Comparison of ENCODE assay signal across 24 cellular contexts in genomic region chr1:114367810-114368209, GRCh38.
DNase-seq lines count a peak whose midpoint lies in the region; ATAC-seq and TF ChIP-seq lines count a peak whose summit lies in the region.
"Had no signal": no experiment of that assay in that cellular context is flagged by ENCODE, and none has a peak within 500 bp of the region (broad histone marks: within the 10 kb centered on the region; RNA-seq: fewer than 3 reads in every experiment).

No MANE protein-coding gene starts in this region.

- H3K4me1 ChIP-seq in HEK293 (ENCODE audit: control insufficient read depth, insufficient read depth, low read length): no peaks in the 10 kb centered on the region
- no peaks in the 10 kb centered on the region for H3K4me1 ChIP-seq in rectal smooth muscle tissue (ENCODE audit: control insufficient read depth, insufficient read depth, low read length)
- no peaks in the 10 kb centered on the region for H3K4me1 ChIP-seq in BE2C
- H3K4me1 ChIP-seq: BLaER1 had no signal

- no peak for TF ChIP-seq CTCF in HEK293 (tag by site-specific recombination; IDR thresholded peaks at IDR 0.05)
- TF ChIP-seq CTCF in BE2C (IDR thresholded peaks at IDR 0.05; ENCODE audit: low read depth, low read length): no peak

- no peaks in the 10 kb centered on the region for H3K9me3 ChIP-seq in HEK293 (ENCODE audit: control insufficient read depth, insufficient read depth, low read depth, low read length)
- no peaks in the 10 kb centered on the region for H3K9me3 ChIP-seq in BE2C

- H3K36me3 Mint-ChIP-seq in activated CD4-positive, alpha-beta memory T cell treated with anti-CD3 and anti-CD28 coated beads, Interleukin-2, amount 10 ng/mL, durations not matched to agents 7 days and 5 days (ENCODE audit: low read depth): peaks cover 2% of the 10 kb centered on the region
- H3K36me3 Mint-ChIP-seq in activated CD4-positive, alpha-beta memory T cell treated with anti-CD3 and anti-CD28 coated beads for 36 hours: peaks cover 7% of the 10 kb centered on the region
- no peaks in the 10 kb centered on the region for H3K36me3 Mint-ChIP-seq in activated naive CD8-positive, alpha-beta T cell treated with anti-CD3 and anti-CD28 coated beads, Interleukin-2, amount 50 U/mL, for 24 hours (ENCODE audit: low read depth)
- H3K36me3 Mint-ChIP-seq: CD4-positive, CD25-positive, alpha-beta regulatory T cell had no signal

- H3K27ac Mint-ChIP-seq in activated CD4-positive, alpha-beta memory T cell treated with anti-CD3 and anti-CD28 coated beads, Interleukin-2, amount 10 ng/mL, durations not matched to agents 7 days and 5 days: no peak overlapping the region
- H3K27ac Mint-ChIP-seq in activated CD4-positive, alpha-beta memory T cell treated with anti-CD3 and anti-CD28 coated beads for 36 hours: no peak overlapping the region
- H3K27ac Mint-ChIP-seq in activated naive CD8-positive, alpha-beta T cell treated with anti-CD3 and anti-CD28 coated beads, Interleukin-2, amount 50 U/mL, for 24 hours: peak overlapping the region; percentile 26
- H3K27ac Mint-ChIP-seq: CD4-positive, CD25-positive, alpha-beta regulatory T cell had no signal

- H3K27me3 ChIP-seq in rectal smooth muscle tissue (ENCODE audit: control insufficient read depth, insufficient read depth, low read length): no peaks in the 10 kb centered on the region
- H3K27me3 ChIP-seq in BE2C: no peaks in the 10 kb centered on the region
- H3K27me3 ChIP-seq: BLaER1, MG63 had no signal

- intact Hi-C loops in activated CD4-positive, alpha-beta memory T cell treated with anti-CD3 and anti-CD28 coated beads for 36 hours (cut with micrococcal nuclease): no loop called here

- H3K9me3 Mint-ChIP-seq in activated CD4-positive, alpha-beta memory T cell treated with anti-CD3 and anti-CD28 coated beads, Interleukin-2, amount 10 ng/mL, durations not matched to agents 7 days and 5 days: peaks cover 11% of the 10 kb centered on the region
- H3K9me3 Mint-ChIP-seq in activated CD4-positive, alpha-beta memory T cell treated with anti-CD3 and anti-CD28 coated beads for 36 hours: peaks cover 24% of the 10 kb centered on the region
- peaks cover 18% of the 10 kb centered on the region for H3K9me3 Mint-ChIP-seq in activated naive CD8-positive, alpha-beta T cell treated with anti-CD3 and anti-CD28 coated beads, Interleukin-2, amount 50 U/mL, for 24 hours

- no peak overlapping the region for H3K9ac ChIP-seq in rectal smooth muscle tissue (ENCODE audit: low read length)
- H3K9ac ChIP-seq: BLaER1 had no signal

- no peaks in the 10 kb centered on the region for H3K36me3 ChIP-seq in HEK293 (ENCODE audit: control insufficient read depth in 2 of 2, insufficient read depth in 1 of 2, low read length in 2 of 2)
- H3K36me3 ChIP-seq in rectal smooth muscle tissue (ENCODE audit: control insufficient read depth, insufficient read depth, low read length): no peaks in the 10 kb centered on the region
- H3K36me3 ChIP-seq in BE2C: no peaks in the 10 kb centered on the region
- H3K36me3 ChIP-seq: BLaER1, MG63 had no signal

- H3K4me1 Mint-ChIP-seq in activated CD4-positive, alpha-beta memory T cell treated with anti-CD3 and anti-CD28 coated beads, Interleukin-2, amount 10 ng/mL, durations not matched to agents 7 days and 5 days: no peaks in the 10 kb centered on the region
- H3K4me1 Mint-ChIP-seq in activated CD4-positive, alpha-beta memory T cell treated with anti-CD3 and anti-CD28 coated beads for 36 hours (ENCODE audit: low read depth): no peaks in the 10 kb centered on the region
- no peaks in the 10 kb centered on the region for H3K4me1 Mint-ChIP-seq in activated naive CD8-positive, alpha-beta T cell treated with anti-CD3 and anti-CD28 coated beads, Interleukin-2, amount 50 U/mL, for 24 hours
- H3K4me1 Mint-ChIP-seq: CD4-positive, CD25-positive, alpha-beta regulatory T cell had no signal

- POLR2A ChIA-PET in activated CD4-positive, alpha-beta memory T cell treated with anti-CD3 and anti-CD28 coated beads, Interleukin-2, amount 10 ng/mL, durations not matched to agents 7 days and 5 days (lab: Charles Lee): no interaction called here
- POLR2A ChIA-PET in activated CD4-positive, alpha-beta memory T cell treated with anti-CD3 and anti-CD28 coated beads for 36 hours (lab: Charles Lee): no interaction called here
- POLR2A ChIA-PET in HEK293 (lab: Yijun Ruan, JAX): no interaction called here

- H3K4me3 ChIP-seq in HEK293 (ENCODE audit: low read depth, low read length) (no peak overlapping the region), rectal smooth muscle tissue (ENCODE audit: low read length) (no peak overlapping the region), BE2C (ENCODE audit: low read depth, low read length) (no peak overlapping the region)
- H3K4me3 ChIP-seq: BLaER1, MG63 had no signal

- H3K27me3 Mint-ChIP-seq in activated CD4-positive, alpha-beta memory T cell treated with anti-CD3 and anti-CD28 coated beads, Interleukin-2, amount 10 ng/mL, durations not matched to agents 7 days and 5 days: peaks cover 3% of the 10 kb centered on the region
- no peaks in the 10 kb centered on the region for H3K27me3 Mint-ChIP-seq in activated CD4-positive, alpha-beta memory T cell treated with anti-CD3 and anti-CD28 coated beads for 36 hours
- H3K27me3 Mint-ChIP-seq in activated naive CD8-positive, alpha-beta T cell treated with anti-CD3 and anti-CD28 coated beads, Interleukin-2, amount 50 U/mL, for 24 hours: no peaks in the 10 kb centered on the region

- CTCF ChIA-PET in activated CD4-positive, alpha-beta memory T cell treated with anti-CD3 and anti-CD28 coated beads, Interleukin-2, amount 10 ng/mL, durations not matched to agents 7 days and 5 days (lab: Charles Lee): no interaction called here
- CTCF ChIA-PET in activated CD4-positive, alpha-beta memory T cell treated with anti-CD3 and anti-CD28 coated beads for 36 hours (lab: Charles Lee): no interaction called here
- CTCF ChIA-PET in HEK293 (lab: Yijun Ruan, JAX): interaction anchor here (0.7 kb wide), 1 partner anchor 167 kb away, joined by 7 read pairs; no protein-coding TSS in a partner anchor

- H3K4me3 Mint-ChIP-seq in activated CD4-positive, alpha-beta memory T cell treated with anti-CD3 and anti-CD28 coated beads, Interleukin-2, amount 10 ng/mL, durations not matched to agents 7 days and 5 days: peak overlapping the region; percentile 6
- H3K4me3 Mint-ChIP-seq in activated CD4-positive, alpha-beta memory T cell treated with anti-CD3 and anti-CD28 coated beads for 36 hours: no peak overlapping the region
- no peak overlapping the region for H3K4me3 Mint-ChIP-seq in activated naive CD8-positive, alpha-beta T cell treated with anti-CD3 and anti-CD28 coated beads, Interleukin-2, amount 50 U/mL, for 24 hours

- H3K27ac ChIP-seq in HEK293 (ENCODE audit: extremely low read depth, low read depth, low read length): no peak overlapping the region
- peak overlapping the region; percentile 66 for H3K27ac ChIP-seq in rectal smooth muscle tissue (ENCODE audit: low read depth, low read length)
- H3K27ac ChIP-seq: 22Rv1, BLaER1 had no signal

- no peak for DNase-seq in activated CD4-positive, alpha-beta memory T cell treated with anti-CD3 and anti-CD28 coated beads, Interleukin-2, amount 10 ng/mL, durations not matched to agents 7 days and 5 days
- no peak for DNase-seq in activated CD4-positive, alpha-beta memory T cell treated with anti-CD3 and anti-CD28 coated beads for 36 hours
- no peak for DNase-seq in activated naive CD8-positive, alpha-beta T cell treated with anti-CD3 and anti-CD28 coated beads, Interleukin-2, amount 50 U/mL, for 24 hours
- DNase-seq in BE2C (no peak), anterior cingulate cortex (lab: John Stamatoyannopoulos, UW) (no peak)
- DNase-seq: CD4-positive, CD25-positive, alpha-beta regulatory T cell; DMS153; H7; Kasumi-1; MG63; NCI-H1105 treated with DMSO at 0.1 percent for 48 hours; NCI-H146; NCI-H1930; NCI-H446; NCI-H524 treated with DMSO at 0.1 percent for 48 hours; NCI-H774; NK-92 treated with Interleukin-12 subunit alpha and Interleukin-12 subunit beta, amount 100 ng/mL, for 24 hours; PC-3 had no signal

- no peak for ATAC-seq in activated naive CD8-positive, alpha-beta T cell treated with anti-CD3 and anti-CD28 coated beads, Interleukin-2, amount 50 U/mL, for 24 hours
- ATAC-seq in GM18517 (IDR thresholded peaks at IDR 0.05; ENCODE audit: unreplicated experiment): no peak
- ATAC-seq: HepG2, PC-3 had no signal

TF ChIP-seq in HEK293, 187 proteins besides CTCF, POLR2A, EP300 and RAD21:
- TF ChIP-seq ZNF561 (tag by site-specific recombination; IDR thresholded peaks at IDR 0.05; ENCODE audit: borderline replicate concordance) (no peak), YY1 (tag by site-specific recombination; IDR thresholded peaks at IDR 0.05) (no peak), ZNF302 (tag by site-specific recombination; IDR thresholded peaks at IDR 0.05; ENCODE audit: low read depth) (no peak), PRDM1 (tag by site-specific recombination; IDR thresholded peaks at IDR 0.05) (peak; percentile 55), ZFP3 (tag by site-specific recombination; IDR thresholded peaks at IDR 0.05; ENCODE audit: low read depth) (no peak), ZNF202 (tag by site-specific recombination; IDR thresholded peaks at IDR 0.05; ENCODE audit: borderline replicate concordance) (no peak), ZSCAN30 (tag by site-specific recombination; IDR thresholded peaks at IDR 0.05) (no peak), ZNF596 (tag by site-specific recombination; IDR thresholded peaks at IDR 0.05) (peak; percentile 98), ZNF366 (tag by site-specific recombination; conservative IDR thresholded peaks at IDR 0.05) (0 out of 2 replicates have a peak, but pooled peaks have one; percentile 36)
